In genomic region chr4:122896270-122896669, GRCh38 we compare ENCODE assay signal across 1 cellular context.
TF ChIP-seq lines count a peak whose summit lies in the region.

No MANE protein-coding gene starts in this region.

TF ChIP-seq in IMR-90, 13 proteins besides CTCF, POLR2A, EP300 and RAD21 (continued from another document):
- TF ChIP-seq USF2 (IDR thresholded peaks at IDR 0.05; ENCODE audit: low read depth, low read length) (no peak), FOS (IDR thresholded peaks at IDR 0.05; ENCODE audit: low read depth, low read length) (no peak), RCOR1 (IDR thresholded peaks at IDR 0.05; ENCODE audit: insufficient replicate concordance, low read length) (no peak)
